9 cellular contexts compared by ENCODE assay signal in genomic region chr12:130161261-130162231, GRCh38. TPM values are rescaled to one million over a fixed set of nuclear protein-coding genes. Genes with fewer than 3 reads are reported as not detected.
DNase-seq lines count a peak whose midpoint lies in the region; ATAC-seq and TF ChIP-seq lines count a peak whose summit lies in the region.
"Had no signal": no experiment of that assay in that cellular context is flagged by ENCODE, and none has a peak within 500 bp of the region (broad histone marks: within the 10 kb centered on the region; RNA-seq: fewer than 3 reads in every experiment).

No MANE protein-coding gene starts in this region.

- no peak for DNase-seq in CD8-positive, alpha-beta T cell
- DNase-seq in NCI-H2029 treated with DMSO at 0.1 percent for 48 hours (lab: John Stamatoyannopoulos, UW) (peak; percentile 9), cardiac septum (ENCODE audit: low spot score) (peak; percentile 71), omental fat pad (ENCODE audit: low spot score) (no peak), middle frontal gyrus (ENCODE audit: extremely low spot score, low spot score) (no peak), NCI-H2227 (lab: John Stamatoyannopoulos, UW; ENCODE audit: unreplicated experiment) (no peak), kidney glomerular epithelial cell (lab: John Stamatoyannopoulos, UW) (no peak), HCEC 1CT (no peak)

- H3K36me3 ChIP-seq in CD8-positive, alpha-beta T cell (ENCODE audit: insufficient read depth, low read length), result no peaks in the 10 kb centered on the region

- no peaks in the 10 kb centered on the region for H3K4me1 ChIP-seq in CD8-positive, alpha-beta T cell (ENCODE audit: insufficient read depth, low read length)

- CTCF ChIA-PET in CD8-positive, alpha-beta T cell (lab: Charles Lee), result no interaction called here

- no peak for ATAC-seq in CD8-positive, alpha-beta T cell
- peak; percentile 7 for ATAC-seq in omental fat pad (ENCODE audit: low FRiP score)
- ATAC-seq: K562 had no signal

- H3K27me3 Mint-ChIP-seq in CD8-positive, alpha-beta T cell (ENCODE audit: low read depth), result peaks cover 36% of the 10 kb centered on the region

- TF ChIP-seq CTCF in CD8-positive, alpha-beta T cell (IDR thresholded peaks at IDR 0.05), result no peak
- TF ChIP-seq CTCF in omental fat pad (IDR thresholded peaks at IDR 0.05), result no peak

- no peaks in the 10 kb centered on the region for H3K9me3 Mint-ChIP-seq in CD8-positive, alpha-beta T cell

- H3K4me3 Mint-ChIP-seq in CD8-positive, alpha-beta T cell, result peak overlapping the region; percentile 26

- no peaks in the 10 kb centered on the region for H3K9me3 ChIP-seq in CD8-positive, alpha-beta T cell (ENCODE audit: low read length)

- intact Hi-C loops in CD8-positive, alpha-beta T cell (cut with DNase I, micrococcal nuclease), result no loop called here
- intact Hi-C loops in cardiac septum (cut with DNase I), result no loop called here

- peaks cover 16% of the 10 kb centered on the region for H3K27me3 ChIP-seq in CD8-positive, alpha-beta T cell (ENCODE audit: insufficient read depth, low read length)

- H3K36me3 Mint-ChIP-seq in CD8-positive, alpha-beta T cell, result no peaks in the 10 kb centered on the region

- POLR2A ChIA-PET in CD8-positive, alpha-beta T cell (lab: Charles Lee), result no interaction called here

- H3K4me3 ChIP-seq in CD8-positive, alpha-beta T cell (ENCODE audit: low read depth, low read length), result no peak overlapping the region
- H3K4me3 ChIP-seq: K562 had no signal

- H3K27ac Mint-ChIP-seq in CD8-positive, alpha-beta T cell, result no peak overlapping the region

- no peak overlapping the region for H3K27ac ChIP-seq in CD8-positive, alpha-beta T cell (ENCODE audit: low read depth, low read length)

- peaks cover 4% of the 10 kb centered on the region for H3K4me1 Mint-ChIP-seq in CD8-positive, alpha-beta T cell (ENCODE audit: low read depth)

RNA-seq across cellular contexts. Expression of gene FZD10, which starts 0.7 kb away (rescaled TPM):
- total RNA-seq in CD8-positive, alpha-beta T cell, result not detected
- total RNA-seq in cardiac septum (not detected), omental fat pad (1 to 10 TPM in 2 of 4 donors, under 1 TPM in 2; 0.25 to 3.8 (median 0.98) TPM)
- total RNA-seq: K562 had no signal

Comparison
In these comparisons a context has a peak if more than half of its experiments do, and no peak if none do; other contexts are left out.
1. DNase-seq: peak in NCI-H2029 treated with DMSO at 0.1 percent for 48 hours (single experiment) and cardiac septum (single experiment); none in CD8-positive, alpha-beta T cell (0 of 7), omental fat pad (single experiment), middle frontal gyrus (single experiment), NCI-H2227 (single experiment), kidney glomerular epithelial cell (single experiment) and HCEC 1CT (single experiment).